8 cellular contexts compared by ENCODE assay signal in genomic region chr4:108849611-108850406, GRCh38.
DNase-seq lines count a peak whose midpoint lies in the region; ATAC-seq and TF ChIP-seq lines count a peak whose summit lies in the region.

No MANE protein-coding gene starts in this region.

- no peaks in the 10 kb centered on the region for H3K27me3 ChIP-seq in BE2C

- DNase-seq in KBM-7 (peak; percentile 80), epithelial cell of esophagus (ENCODE audit: low read depth) (peak; percentile 65), GM20000 (ENCODE audit: low spot score) (no peak), NCI-H1105 treated with DMSO at 0.1 percent for 48 hours (lab: John Stamatoyannopoulos, UW) (no peak), BE2C (no peak)
- DNase-seq in stimulated activated CD4-positive, alpha-beta T cell treated with anti-CD3 and anti-CD28 coated beads, Interleukin-1b, Interleukin-23, amount 100 ng/mL, for 48 hours: no peak

- in situ Hi-C loops in KBM-7 (cut with MboI; ENCODE audit: low pct_unique_long_range_greater_than_20kb, low sequenced_read_pairs): loop anchor here (25.0 kb wide), 1 partner anchor 462 kb away; the partner anchor contains the start of gene COL25A1

- H3K9me3 ChIP-seq in BE2C: no peaks in the 10 kb centered on the region

- H3K4me3 ChIP-seq in epithelial cell of esophagus (ENCODE audit: low read length) (no peak overlapping the region), BE2C (ENCODE audit: low read depth, low read length) (no peak overlapping the region)

- H3K36me3 ChIP-seq in BE2C: no peaks in the 10 kb centered on the region

- ATAC-seq in GM18499 (IDR thresholded peaks at IDR 0.05; ENCODE audit: insufficient read depth, unreplicated experiment) (peak; percentile 93), GM21825 (IDR thresholded peaks at IDR 0.05; ENCODE audit: unreplicated experiment) (peak; percentile 95)

- H3K4me1 ChIP-seq in BE2C: no peaks in the 10 kb centered on the region

- TF ChIP-seq CTCF in epithelial cell of esophagus (IDR thresholded peaks at IDR 0.05; ENCODE audit: insufficient read depth, low read depth, low read length, missing control alignments) (no peak), GM20000 (IDR thresholded peaks at IDR 0.05; ENCODE audit: extremely low read depth, missing control alignments) (no peak), BE2C (IDR thresholded peaks at IDR 0.05; ENCODE audit: low read depth, low read length) (no peak)

Comparison
In these comparisons a context has a peak if more than half of its experiments do, and no peak if none do; other contexts are left out.
1. DNase-seq: peak in KBM-7 (single experiment) and epithelial cell of esophagus (single experiment); none in GM20000 (single experiment), stimulated activated CD4-positive, alpha-beta T cell treated with anti-CD3 and anti-CD28 coated beads, Interleukin-1b, Interleukin-23, amount 100 ng/mL, for 48 hours (single experiment), NCI-H1105 treated with DMSO at 0.1 percent for 48 hours (single experiment) and BE2C (single experiment).